1 cellular context compared by ENCODE assay signal in the genomic region with DNA sequence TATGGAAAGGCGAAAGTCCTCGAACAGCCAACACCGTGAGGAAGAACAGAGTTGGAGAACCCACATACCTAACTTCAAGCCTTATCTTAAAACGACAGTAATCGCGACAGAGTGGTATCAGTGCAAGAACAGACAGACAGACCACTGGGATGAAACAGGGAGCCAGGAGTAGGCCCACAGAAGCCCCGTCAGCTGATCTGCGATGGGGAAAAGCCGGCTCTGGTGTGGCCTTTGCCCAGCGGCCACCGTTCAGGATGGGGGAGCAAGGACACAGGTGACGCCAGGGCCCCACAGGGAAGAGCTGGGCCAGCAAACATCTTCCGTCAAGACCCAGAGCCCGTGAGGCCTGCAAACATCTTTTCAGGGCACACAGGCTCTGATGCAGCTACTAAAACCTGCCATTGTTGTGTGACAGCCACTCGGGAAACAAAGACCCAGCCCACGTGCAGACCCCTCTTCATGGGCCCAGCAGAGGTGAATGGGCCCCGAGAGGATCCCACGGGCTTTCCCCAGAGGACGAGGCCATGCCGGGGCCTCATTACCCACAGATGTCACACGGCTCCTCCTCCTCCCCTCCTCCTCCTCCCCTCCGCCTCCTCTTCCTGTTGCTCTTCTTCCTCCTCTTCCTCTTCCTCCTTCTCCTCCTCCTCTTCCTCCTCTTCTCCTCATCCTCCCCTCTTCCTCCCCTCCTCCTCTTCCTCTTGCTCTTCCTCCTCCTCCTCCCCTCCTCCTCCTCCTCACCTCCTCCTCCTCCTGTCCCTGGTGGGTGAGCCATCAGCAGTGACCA.
TF ChIP-seq lines count a peak whose summit lies in the region.

No MANE protein-coding gene starts in this region.

TF ChIP-seq in K562, 482 proteins besides CTCF, POLR2A, EP300 and RAD21 (continued from another document and continues in another):
- TF ChIP-seq, protein P1, sequence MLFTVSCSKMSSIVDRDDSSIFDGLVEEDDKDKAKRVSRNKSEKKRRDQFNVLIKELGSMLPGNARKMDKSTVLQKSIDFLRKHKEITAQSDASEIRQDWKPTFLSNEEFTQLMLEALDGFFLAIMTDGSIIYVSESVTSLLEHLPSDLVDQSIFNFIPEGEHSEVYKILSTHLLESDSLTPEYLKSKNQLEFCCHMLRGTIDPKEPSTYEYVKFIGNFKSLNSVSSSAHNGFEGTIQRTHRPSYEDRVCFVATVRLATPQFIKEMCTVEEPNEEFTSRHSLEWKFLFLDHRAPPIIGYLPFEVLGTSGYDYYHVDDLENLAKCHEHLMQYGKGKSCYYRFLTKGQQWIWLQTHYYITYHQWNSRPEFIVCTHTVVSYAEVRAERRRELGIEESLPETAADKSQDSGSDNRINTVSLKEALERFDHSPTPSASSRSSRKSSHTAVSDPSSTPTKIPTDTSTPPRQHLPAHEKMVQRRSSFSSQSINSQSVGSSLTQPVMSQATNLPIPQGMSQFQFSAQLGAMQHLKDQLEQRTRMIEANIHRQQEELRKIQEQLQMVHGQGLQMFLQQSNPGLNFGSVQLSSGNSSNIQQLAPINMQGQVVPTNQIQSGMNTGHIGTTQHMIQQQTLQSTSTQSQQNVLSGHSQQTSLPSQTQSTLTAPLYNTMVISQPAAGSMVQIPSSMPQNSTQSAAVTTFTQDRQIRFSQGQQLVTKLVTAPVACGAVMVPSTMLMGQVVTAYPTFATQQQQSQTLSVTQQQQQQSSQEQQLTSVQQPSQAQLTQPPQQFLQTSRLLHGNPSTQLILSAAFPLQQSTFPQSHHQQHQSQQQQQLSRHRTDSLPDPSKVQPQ (CRISPR knock-in tag; IDR thresholded peaks at IDR 0.05; ENCODE audit: borderline replicate concordance): no peak
- TF ChIP-seq MTA1 (IDR thresholded peaks at IDR 0.05; ENCODE audit: borderline replicate concordance) (no peak), SAFB2 (IDR thresholded peaks at IDR 0.05; ENCODE audit: borderline replicate concordance, low read depth, low read length, severe bottlenecking) (no peak), EWSR1 (IDR thresholded peaks at IDR 0.05; ENCODE audit: borderline replicate concordance, low read depth, partially characterized antibody) (no peak), PRMT5 (CRISPR knock-in tag; IDR thresholded peaks at IDR 0.05) (no peak), ZNF79 (CRISPR knock-in tag; IDR thresholded peaks at IDR 0.05; ENCODE audit: low read depth) (no peak), BCLAF1 (IDR thresholded peaks at IDR 0.05; ENCODE audit: borderline replicate concordance in 1 of 2, control insufficient read depth in 1 of 2, low read depth in 2 of 2, low read length in 1 of 2) (no peak), ZNF655 (CRISPR knock-in tag; IDR thresholded peaks at IDR 0.05) (no peak), NR2C2 (CRISPR knock-in tag; IDR thresholded peaks at IDR 0.05) (no peak), NR2C2 (tag; IDR thresholded peaks at IDR 0.05) (no peak), FOXA1 (IDR thresholded peaks at IDR 0.05; ENCODE audit: borderline replicate concordance) (no peak), RBM15 (IDR thresholded peaks at IDR 0.05; ENCODE audit: insufficient read depth, low read length) (no peak), NFIC (IDR thresholded peaks at IDR 0.05) (peak; percentile 43), NR2C1 (IDR thresholded peaks at IDR 0.05) (no peak), NR2C1 (tag; IDR thresholded peaks at IDR 0.05) (no peak), ZC3H11A (IDR thresholded peaks at IDR 0.05; ENCODE audit: low read depth, low read length) (no peak), SRSF7 (optimal IDR thresholded peaks at IDR 0.05; ENCODE audit: low read depth, low read length) (no peak), ZNF75A (CRISPR knock-in tag; IDR thresholded peaks at IDR 0.05) (no peak), ZNF239 (CRISPR knock-in tag; IDR thresholded peaks at IDR 0.05) (no peak), PTBP1 (IDR thresholded peaks at IDR 0.05; ENCODE audit: low read depth, low read length) (no peak), BMI1 (IDR thresholded peaks at IDR 0.05; ENCODE audit: low read length) (no peak), PHF8 (IDR thresholded peaks at IDR 0.05; ENCODE audit: borderline replicate concordance, low read length) (peak; percentile 9; the same call in 1 of the 2 replicates), ZFP1 (CRISPR knock-in tag; IDR thresholded peaks at IDR 0.05) (no peak), MLX (CRISPR knock-in tag; conservative IDR thresholded peaks at IDR 0.05) (no peak), ZNF830 (CRISPR knock-in tag; IDR thresholded peaks at IDR 0.05) (no peak), HDAC3 (IDR thresholded peaks at IDR 0.05; ENCODE audit: borderline replicate concordance, partially characterized antibody) (no peak), PRPF4 (IDR thresholded peaks at IDR 0.05; ENCODE audit: insufficient read depth, low read depth, low read length, poor library complexity, severe bottlenecking) (no peak), NUFIP1 (IDR thresholded peaks at IDR 0.05; ENCODE audit: partially characterized antibody) (no peak), ATF2 (CRISPR knock-in tag; IDR thresholded peaks at IDR 0.05) (no peak), EP400 (IDR thresholded peaks at IDR 0.05) (no peak), SIX5 (IDR thresholded peaks at IDR 0.05; ENCODE audit: borderline replicate concordance in 1 of 2, insufficient read depth in 1 of 2, low read depth in 1 of 2, low read length in 2 of 2) (no peak), HMGN3 (IDR thresholded peaks at IDR 0.05; ENCODE audit: borderline replicate concordance, extremely low read depth, insufficient read length, low read depth, low read length) (no peak), DMBX1 (CRISPR knock-in tag; IDR thresholded peaks at IDR 0.05; ENCODE audit: borderline replicate concordance) (peak; percentile 43; the same call in 1 of the 2 replicates), PTTG1 (tag; IDR thresholded peaks at IDR 0.05; ENCODE audit: low read depth) (no peak), CCAR2 (IDR thresholded peaks at IDR 0.05; ENCODE audit: low read depth, low read length) (no peak), ZNF41 (CRISPR knock-in tag; conservative IDR thresholded peaks at IDR 0.05) (no peak), ZNF717 (CRISPR knock-in tag; IDR thresholded peaks at IDR 0.05) (no peak), SMAD2 (IDR thresholded peaks at IDR 0.05; ENCODE audit: low read depth, low read length) (no peak), ZNF274 (IDR thresholded peaks at IDR 0.05; ENCODE audit: borderline replicate concordance, low read depth, low read length) (no peak), NR3C1 (CRISPR knock-in tag; IDR thresholded peaks at IDR 0.05) (no peak), NR0B1 (IDR thresholded peaks at IDR 0.05; ENCODE audit: partially characterized antibody) (no peak), ZNF175 (CRISPR knock-in tag; IDR thresholded peaks at IDR 0.05; ENCODE audit: low read depth) (no peak), SETDB1 (IDR thresholded peaks at IDR 0.05; ENCODE audit: low read length) (no peak), LCOR (CRISPR knock-in tag; IDR thresholded peaks at IDR 0.05) (no peak), ZNF589 (CRISPR knock-in tag; IDR thresholded peaks at IDR 0.05; ENCODE audit: low read depth) (no peak)
- TF ChIP-seq, protein P2, sequence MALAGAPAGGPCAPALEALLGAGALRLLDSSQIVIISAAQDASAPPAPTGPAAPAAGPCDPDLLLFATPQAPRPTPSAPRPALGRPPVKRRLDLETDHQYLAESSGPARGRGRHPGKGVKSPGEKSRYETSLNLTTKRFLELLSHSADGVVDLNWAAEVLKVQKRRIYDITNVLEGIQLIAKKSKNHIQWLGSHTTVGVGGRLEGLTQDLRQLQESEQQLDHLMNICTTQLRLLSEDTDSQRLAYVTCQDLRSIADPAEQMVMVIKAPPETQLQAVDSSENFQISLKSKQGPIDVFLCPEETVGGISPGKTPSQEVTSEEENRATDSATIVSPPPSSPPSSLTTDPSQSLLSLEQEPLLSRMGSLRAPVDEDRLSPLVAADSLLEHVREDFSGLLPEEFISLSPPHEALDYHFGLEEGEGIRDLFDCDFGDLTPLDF (CRISPR knock-in tag; IDR thresholded peaks at IDR 0.05): no peak
- TF ChIP-seq, protein P3, sequence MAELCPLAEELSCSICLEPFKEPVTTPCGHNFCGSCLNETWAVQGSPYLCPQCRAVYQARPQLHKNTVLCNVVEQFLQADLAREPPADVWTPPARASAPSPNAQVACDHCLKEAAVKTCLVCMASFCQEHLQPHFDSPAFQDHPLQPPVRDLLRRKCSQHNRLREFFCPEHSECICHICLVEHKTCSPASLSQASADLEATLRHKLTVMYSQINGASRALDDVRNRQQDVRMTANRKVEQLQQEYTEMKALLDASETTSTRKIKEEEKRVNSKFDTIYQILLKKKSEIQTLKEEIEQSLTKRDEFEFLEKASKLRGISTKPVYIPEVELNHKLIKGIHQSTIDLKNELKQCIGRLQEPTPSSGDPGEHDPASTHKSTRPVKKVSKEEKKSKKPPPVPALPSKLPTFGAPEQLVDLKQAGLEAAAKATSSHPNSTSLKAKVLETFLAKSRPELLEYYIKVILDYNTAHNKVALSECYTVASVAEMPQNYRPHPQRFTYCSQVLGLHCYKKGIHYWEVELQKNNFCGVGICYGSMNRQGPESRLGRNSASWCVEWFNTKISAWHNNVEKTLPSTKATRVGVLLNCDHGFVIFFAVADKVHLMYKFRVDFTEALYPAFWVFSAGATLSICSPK (IDR thresholded peaks at IDR 0.05; ENCODE audit: borderline replicate concordance): no peak
- TF ChIP-seq, protein P4, sequence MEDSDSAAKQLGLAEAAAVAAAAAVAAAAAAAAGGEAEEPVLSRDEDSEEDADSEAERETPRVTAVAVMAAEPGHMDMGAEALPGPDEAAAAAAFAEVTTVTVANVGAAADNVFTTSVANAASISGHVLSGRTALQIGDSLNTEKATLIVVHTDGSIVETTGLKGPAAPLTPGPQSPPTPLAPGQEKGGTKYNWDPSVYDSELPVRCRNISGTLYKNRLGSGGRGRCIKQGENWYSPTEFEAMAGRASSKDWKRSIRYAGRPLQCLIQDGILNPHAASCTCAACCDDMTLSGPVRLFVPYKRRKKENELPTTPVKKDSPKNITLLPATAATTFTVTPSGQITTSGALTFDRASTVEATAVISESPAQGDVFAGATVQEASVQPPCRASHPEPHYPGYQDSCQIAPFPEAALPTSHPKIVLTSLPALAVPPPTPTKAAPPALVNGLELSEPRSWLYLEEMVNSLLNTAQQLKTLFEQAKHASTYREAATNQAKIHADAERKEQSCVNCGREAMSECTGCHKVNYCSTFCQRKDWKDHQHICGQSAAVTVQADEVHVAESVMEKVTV (CRISPR knock-in tag; IDR thresholded peaks at IDR 0.05): no peak
